Comparison of ENCODE assay signal across 8 cellular contexts in the genomic region with DNA sequence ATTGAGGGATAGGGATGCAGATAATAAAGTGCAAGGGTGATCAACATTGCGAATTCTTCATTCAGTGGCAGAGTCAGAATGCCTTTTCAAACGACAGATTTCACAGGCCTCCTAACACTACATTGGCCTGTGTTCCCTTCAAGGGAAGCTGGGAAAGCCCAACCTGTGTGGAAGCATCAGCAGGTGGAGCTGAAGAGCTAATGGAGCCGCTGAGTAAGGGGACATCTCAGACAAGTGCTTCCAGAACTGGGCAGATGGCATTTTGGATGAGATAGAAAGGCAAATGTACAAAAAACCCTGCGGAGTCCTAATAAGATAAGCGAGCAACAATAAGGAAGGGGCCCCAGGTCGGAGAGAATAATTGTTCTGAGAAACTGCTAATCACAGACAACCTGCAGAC. TPM values are rescaled to one million over a fixed set of nuclear protein-coding genes. Genes with fewer than 3 reads are reported as not detected.
A peak's percentile ranks its signal among the peaks of the same experiment; 100 is the strongest.
DNase-seq lines count a peak whose midpoint lies in the region; ATAC-seq and TF ChIP-seq lines count a peak whose summit lies in the region.

No MANE protein-coding gene starts in this region.

- peak; percentile 52 for TF ChIP-seq CTCF in osteocyte (IDR thresholded peaks at IDR 0.05)

- no peaks in the 10 kb centered on the region for H3K9me3 Mint-ChIP-seq in osteocyte (ENCODE audit: unreplicated experiment)

- no peak overlapping the region for H3K27ac Mint-ChIP-seq in osteocyte (ENCODE audit: unreplicated experiment)

- H3K4me3 Mint-ChIP-seq in osteocyte (ENCODE audit: unreplicated experiment): no peak overlapping the region

- H3K27me3 Mint-ChIP-seq in osteocyte (ENCODE audit: unreplicated experiment): peaks cover 31% of the 10 kb centered on the region

- H3K36me3 Mint-ChIP-seq in osteocyte (ENCODE audit: unreplicated experiment): no peaks in the 10 kb centered on the region

- ATAC-seq in GM18867 (IDR thresholded peaks at IDR 0.05; ENCODE audit: unreplicated experiment): no peak
- ATAC-seq in GM19467 (IDR thresholded peaks at IDR 0.05; ENCODE audit: unreplicated experiment): no peak
- no peak for ATAC-seq in GM18870 (IDR thresholded peaks at IDR 0.05; ENCODE audit: unreplicated experiment)

- no peaks in the 10 kb centered on the region for H3K4me1 Mint-ChIP-seq in osteocyte (ENCODE audit: unreplicated experiment)

- DNase-seq in NCI-H1105 treated with DMSO at 0.1 percent for 48 hours (lab: John Stamatoyannopoulos, UW) (peak; percentile 10), NCI-H1105 (lab: John Stamatoyannopoulos, UW) (no peak), NCI-H226 (peak; percentile 29), ecto neural progenitor cell (ENCODE audit: low spot score) (peak; percentile 58), osteocyte (ENCODE audit: extremely low spot score, unreplicated experiment) (no peak)

RNA-seq across cellular contexts. Expression of a gene that starts 8.5 kb away (rescaled TPM):
- not detected in 2 replicates for total RNA-seq in osteocyte

Comparison
In these comparisons a context has a peak if more than half of its experiments do, and no peak if none do; other contexts are left out.
1. DNase-seq: peak in NCI-H1105 treated with DMSO at 0.1 percent for 48 hours (single experiment), NCI-H226 (single experiment) and ecto neural progenitor cell (single experiment); none in NCI-H1105 (single experiment) and osteocyte (single experiment).